ENCODE assay signal across 9 cellular contexts in the genomic region with DNA sequence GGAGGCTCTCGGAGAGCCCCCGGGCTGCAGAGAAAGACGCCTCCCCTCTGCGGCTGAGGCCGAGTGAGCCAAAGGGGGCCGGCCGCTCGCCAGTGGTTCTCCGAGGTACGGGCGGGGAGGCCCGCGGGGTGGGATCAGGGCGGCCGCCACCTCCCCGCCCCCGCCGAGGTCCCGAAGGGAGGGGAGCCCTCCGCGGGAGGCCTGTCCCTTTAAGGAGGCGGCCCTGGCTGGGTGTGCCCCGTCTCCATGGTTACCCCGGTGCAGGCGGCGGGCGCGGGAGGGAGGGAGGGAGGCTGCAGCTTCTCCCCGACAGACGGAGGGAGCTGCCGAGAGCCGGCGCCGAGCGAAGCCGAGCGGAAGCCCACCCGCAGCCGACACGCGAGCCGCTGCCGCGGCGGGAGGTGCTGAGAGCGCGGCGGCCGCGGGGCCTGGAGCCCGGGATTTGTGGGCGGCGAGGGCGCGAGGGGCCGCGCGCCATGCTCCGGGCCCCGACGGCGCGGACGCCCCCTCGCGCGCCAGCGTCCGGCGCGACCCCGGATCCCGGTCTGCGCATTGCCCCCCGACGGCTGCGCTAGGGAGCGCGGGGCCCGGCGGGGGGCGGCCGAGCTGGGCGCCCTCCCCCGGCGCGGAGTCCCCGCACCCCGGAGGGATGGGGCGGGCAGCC. TPM values are rescaled to one million over a fixed set of nuclear protein-coding genes. Genes with fewer than 3 reads are reported as not detected.
DNase-seq lines count a peak whose midpoint lies in the region; ATAC-seq and TF ChIP-seq lines count a peak whose summit lies in the region.
"Had no signal": no experiment of that assay in that cellular context is flagged by ENCODE, and none has a peak within 500 bp of the region (broad histone marks: within the 10 kb centered on the region; RNA-seq: fewer than 3 reads in every experiment).

A gene with protein sequence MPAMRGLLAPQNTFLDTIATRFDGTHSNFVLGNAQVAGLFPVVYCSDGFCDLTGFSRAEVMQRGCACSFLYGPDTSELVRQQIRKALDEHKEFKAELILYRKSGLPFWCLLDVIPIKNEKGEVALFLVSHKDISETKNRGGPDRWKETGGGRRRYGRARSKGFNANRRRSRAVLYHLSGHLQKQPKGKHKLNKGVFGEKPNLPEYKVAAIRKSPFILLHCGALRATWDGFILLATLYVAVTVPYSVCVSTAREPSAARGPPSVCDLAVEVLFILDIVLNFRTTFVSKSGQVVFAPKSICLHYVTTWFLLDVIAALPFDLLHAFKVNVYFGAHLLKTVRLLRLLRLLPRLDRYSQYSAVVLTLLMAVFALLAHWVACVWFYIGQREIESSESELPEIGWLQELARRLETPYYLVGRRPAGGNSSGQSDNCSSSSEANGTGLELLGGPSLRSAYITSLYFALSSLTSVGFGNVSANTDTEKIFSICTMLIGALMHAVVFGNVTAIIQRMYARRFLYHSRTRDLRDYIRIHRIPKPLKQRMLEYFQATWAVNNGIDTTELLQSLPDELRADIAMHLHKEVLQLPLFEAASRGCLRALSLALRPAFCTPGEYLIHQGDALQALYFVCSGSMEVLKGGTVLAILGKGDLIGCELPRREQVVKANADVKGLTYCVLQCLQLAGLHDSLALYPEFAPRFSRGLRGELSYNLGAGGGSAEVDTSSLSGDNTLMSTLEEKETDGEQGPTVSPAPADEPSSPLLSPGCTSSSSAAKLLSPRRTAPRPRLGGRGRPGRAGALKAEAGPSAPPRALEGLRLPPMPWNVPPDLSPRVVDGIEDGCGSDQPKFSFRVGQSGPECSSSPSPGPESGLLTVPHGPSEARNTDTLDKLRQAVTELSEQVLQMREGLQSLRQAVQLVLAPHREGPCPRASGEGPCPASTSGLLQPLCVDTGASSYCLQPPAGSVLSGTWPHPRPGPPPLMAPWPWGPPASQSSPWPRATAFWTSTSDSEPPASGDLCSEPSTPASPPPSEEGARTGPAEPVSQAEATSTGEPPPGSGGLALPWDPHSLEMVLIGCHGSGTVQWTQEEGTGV (plus strand): TSS at position 291 of the 664 bp plus-strand sequence. CDS start 387 bp downstream, outside the sequence.

- peak within 1 kb of the TSS; percentile 67 for H3K4me3 Mint-ChIP-seq in activated CD4-positive, alpha-beta T cell treated with anti-CD3 and anti-CD28 coated beads, Interleukin-2, amount 10 ng/mL, durations not matched to agents 7 days and 5 days

- WGBS in liver: 3% methylated on average over 90 of the region's 90 CpGs

- no peak within 1 kb of the TSS for H3K9ac ChIP-seq in liver (ENCODE audit: low read depth in 1 of 2, low read length in 2 of 2)

- CTCF ChIA-PET in activated CD4-positive, alpha-beta T cell treated with anti-CD3 and anti-CD28 coated beads, Interleukin-2, amount 10 ng/mL, durations not matched to agents 7 days and 5 days (lab: Charles Lee): interaction anchor here (1.2 to 1.4 kb wide), 2 partner anchors 13 to 27 kb away, joined by 3 to 4 read pairs; no protein-coding TSS in a partner anchor

- peaks cover 38% of the 10 kb centered on the region for H3K4me1 Mint-ChIP-seq in activated CD4-positive, alpha-beta T cell treated with anti-CD3 and anti-CD28 coated beads, Interleukin-2, amount 10 ng/mL, durations not matched to agents 7 days and 5 days

- ATAC-seq in HG03095 (IDR thresholded peaks at IDR 0.05; ENCODE audit: unreplicated experiment) (peak; percentile 51), HG02571 (IDR thresholded peaks at IDR 0.05; ENCODE audit: unreplicated experiment) (no peak)

- no peaks in the 10 kb centered on the region for H3K9me3 Mint-ChIP-seq in activated CD4-positive, alpha-beta T cell treated with anti-CD3 and anti-CD28 coated beads, Interleukin-2, amount 10 ng/mL, durations not matched to agents 7 days and 5 days

- POLR2A ChIA-PET in activated CD4-positive, alpha-beta T cell treated with anti-CD3 and anti-CD28 coated beads, Interleukin-2, amount 10 ng/mL, durations not matched to agents 7 days and 5 days (lab: Charles Lee): no interaction called here

- H3K27ac ChIP-seq in coronary artery (no peak within 1 kb of the TSS), liver (ENCODE audit: low read depth in 1 of 2, low read length in 2 of 2) (no peak within 1 kb of the TSS)

- no peaks in the 10 kb centered on the region for H3K9me3 ChIP-seq in liver (ENCODE audit: control insufficient read depth in 4 of 4, low read length in 3 of 4)

- H3K27ac Mint-ChIP-seq in activated CD4-positive, alpha-beta T cell treated with anti-CD3 and anti-CD28 coated beads, Interleukin-2, amount 10 ng/mL, durations not matched to agents 7 days and 5 days: no peak within 1 kb of the TSS

- H3K36me3 Mint-ChIP-seq in activated CD4-positive, alpha-beta T cell treated with anti-CD3 and anti-CD28 coated beads, Interleukin-2, amount 10 ng/mL, durations not matched to agents 7 days and 5 days (ENCODE audit: low read depth): no peaks in the 10 kb centered on the region

- no peak for TF ChIP-seq CTCF in GM06990 (IDR thresholded peaks at IDR 0.05; ENCODE audit: insufficient read depth, low read length, poor library complexity, severe bottlenecking)
- TF ChIP-seq CTCF in coronary artery (IDR thresholded peaks at IDR 0.05): no peak
- TF ChIP-seq CTCF in liver (IDR thresholded peaks at IDR 0.05; ENCODE audit: low read depth, low read length, missing input control): no peak

- H3K36me3 ChIP-seq in GM06990 (ENCODE audit: control insufficient read depth, insufficient read depth, low read length) (no peaks in the 10 kb centered on the region), liver (ENCODE audit: control insufficient read depth in 4 of 4, insufficient read depth in 3 of 4, low read depth in 1 of 4, low read length in 3 of 4) (no peaks in the 10 kb centered on the region)

- DNase-seq in GM06990 (ENCODE audit: extremely low read depth, insufficient read length) (peak; percentile 75), NCI-H510A (lab: John Stamatoyannopoulos, UW) (peak; percentile 88), coronary artery (ENCODE audit: low spot score) (peak; percentile 82)
- peak; percentile 94 for DNase-seq in activated CD4-positive, alpha-beta T cell treated with anti-CD3 and anti-CD28 coated beads, Interleukin-2, amount 10 ng/mL, durations not matched to agents 7 days and 5 days
- DNase-seq in stimulated activated CD4-positive, alpha-beta T cell treated with anti-CD3 and anti-CD28 coated beads, Interleukin-2, amount 100 ng/mL, for 48 hours: peak; percentile 65 to 72

- H3K27me3 ChIP-seq in GM06990 (replicated peaks; ENCODE audit: control insufficient read depth, insufficient read depth, low read length) (peaks cover 5% of the 10 kb centered on the region), liver (ENCODE audit: control insufficient read depth in 4 of 4, insufficient read depth in 4 of 4, low read length in 3 of 4) (peaks cover 3 to 10% (median 4%) of the 10 kb centered on the region in 4 donors)

- peaks cover 44% of the 10 kb centered on the region for H3K27me3 Mint-ChIP-seq in activated CD4-positive, alpha-beta T cell treated with anti-CD3 and anti-CD28 coated beads, Interleukin-2, amount 10 ng/mL, durations not matched to agents 7 days and 5 days

- H3K4me3 ChIP-seq in GM06990 (replicated peaks; ENCODE audit: low read depth, low read length) (peak within 1 kb of the TSS; percentile 38), coronary artery (peak within 1 kb of the TSS; percentile 73), liver (ENCODE audit: low read depth in 1 of 3, low read length in 3 of 3) (peak within 1 kb of the TSS in 2 of 3 donors; percentile 23 to 47)

- peaks cover 10 to 12% (median 11%) of the 10 kb centered on the region in 4 donors for H3K4me1 ChIP-seq in liver (ENCODE audit: control insufficient read depth in 4 of 4, insufficient read depth in 4 of 4, low read length in 3 of 4)

- TF ChIP-seq RAD21 in liver (IDR thresholded peaks at IDR 0.05): no peak

TF ChIP-seq in liver, 16 proteins besides CTCF, POLR2A, EP300 and RAD21:
- TF ChIP-seq, protein P1, sequence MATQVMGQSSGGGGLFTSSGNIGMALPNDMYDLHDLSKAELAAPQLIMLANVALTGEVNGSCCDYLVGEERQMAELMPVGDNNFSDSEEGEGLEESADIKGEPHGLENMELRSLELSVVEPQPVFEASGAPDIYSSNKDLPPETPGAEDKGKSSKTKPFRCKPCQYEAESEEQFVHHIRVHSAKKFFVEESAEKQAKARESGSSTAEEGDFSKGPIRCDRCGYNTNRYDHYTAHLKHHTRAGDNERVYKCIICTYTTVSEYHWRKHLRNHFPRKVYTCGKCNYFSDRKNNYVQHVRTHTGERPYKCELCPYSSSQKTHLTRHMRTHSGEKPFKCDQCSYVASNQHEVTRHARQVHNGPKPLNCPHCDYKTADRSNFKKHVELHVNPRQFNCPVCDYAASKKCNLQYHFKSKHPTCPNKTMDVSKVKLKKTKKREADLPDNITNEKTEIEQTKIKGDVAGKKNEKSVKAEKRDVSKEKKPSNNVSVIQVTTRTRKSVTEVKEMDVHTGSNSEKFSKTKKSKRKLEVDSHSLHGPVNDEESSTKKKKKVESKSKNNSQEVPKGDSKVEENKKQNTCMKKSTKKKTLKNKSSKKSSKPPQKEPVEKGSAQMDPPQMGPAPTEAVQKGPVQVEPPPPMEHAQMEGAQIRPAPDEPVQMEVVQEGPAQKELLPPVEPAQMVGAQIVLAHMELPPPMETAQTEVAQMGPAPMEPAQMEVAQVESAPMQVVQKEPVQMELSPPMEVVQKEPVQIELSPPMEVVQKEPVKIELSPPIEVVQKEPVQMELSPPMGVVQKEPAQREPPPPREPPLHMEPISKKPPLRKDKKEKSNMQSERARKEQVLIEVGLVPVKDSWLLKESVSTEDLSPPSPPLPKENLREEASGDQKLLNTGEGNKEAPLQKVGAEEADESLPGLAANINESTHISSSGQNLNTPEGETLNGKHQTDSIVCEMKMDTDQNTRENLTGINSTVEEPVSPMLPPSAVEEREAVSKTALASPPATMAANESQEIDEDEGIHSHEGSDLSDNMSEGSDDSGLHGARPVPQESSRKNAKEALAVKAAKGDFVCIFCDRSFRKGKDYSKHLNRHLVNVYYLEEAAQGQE (IDR thresholded peaks at IDR 0.05): no peak
- no peak for TF ChIP-seq SP1 (IDR thresholded peaks at IDR 0.05)

RNA-seq across cellular contexts. Expression of the gene that starts here (rescaled TPM):
- 1 to 10 TPM; 1.9 to 2.3 TPM for total RNA-seq in activated CD4-positive, alpha-beta T cell treated with anti-CD3 and anti-CD28 coated beads, Interleukin-2, amount 10 ng/mL, durations not matched to agents 7 days and 5 days
- total RNA-seq in liver: under 1 TPM in 1 of 2 donors, not detected in 1; 0.19 TPM
- under 1 TPM; 0.07 to 0.24 TPM for polyA plus RNA-seq in liver
- total RNA-seq: subcutaneous adipose tissue had no signal
